ENCODE assay signal across 10 cellular contexts in the genomic region with DNA sequence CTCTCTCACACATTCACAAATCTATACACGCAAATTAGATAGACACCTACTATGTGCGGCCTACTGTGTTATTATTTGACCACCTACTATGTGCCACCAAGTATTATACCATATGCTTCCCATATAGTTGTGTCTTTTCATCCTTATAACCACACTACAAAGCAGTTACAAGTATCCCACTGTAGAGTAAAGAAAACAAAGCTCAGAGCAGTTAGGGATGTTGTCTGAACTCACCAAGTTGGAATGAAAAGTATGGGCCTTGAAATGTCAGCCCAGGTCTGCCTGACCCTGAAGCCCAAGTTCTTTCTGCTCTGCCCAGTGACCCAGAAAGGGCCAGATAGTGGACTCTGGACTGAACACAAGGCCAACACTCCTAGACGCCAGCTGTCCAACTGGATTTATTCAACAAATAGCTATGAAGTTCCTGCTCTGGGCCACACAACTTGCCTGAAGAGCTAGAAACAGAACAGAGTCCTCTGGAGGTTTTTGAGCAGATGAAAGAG. TPM values are rescaled to one million over a fixed set of nuclear protein-coding genes. Genes with fewer than 3 reads are reported as not detected.
DNase-seq lines count a peak whose midpoint lies in the region; ATAC-seq and TF ChIP-seq lines count a peak whose summit lies in the region.
"Had no signal": no experiment of that assay in that cellular context is flagged by ENCODE, and none has a peak within 500 bp of the region (broad histone marks: within the 10 kb centered on the region; RNA-seq: fewer than 3 reads in every experiment).

No MANE protein-coding gene starts in this region.

- CTCF ChIA-PET in GM10248 (lab: Yijun Ruan, JAX) = no interaction called here

- no peak for ATAC-seq in GM18867 (IDR thresholded peaks at IDR 0.05; ENCODE audit: unreplicated experiment)

- POLR2A ChIA-PET in GM10248 (lab: Yijun Ruan, JAX) = no interaction called here

- no peak overlapping the region for H3K4me3 ChIP-seq in fibroblast of pulmonary artery (replicated peaks; ENCODE audit: low read depth, low read length)

- DNase-seq in AG08395 (ENCODE audit: low spot score) (peak; percentile 59), LHCN-M2 (ENCODE audit: low read depth) (peak; percentile 41), fibroblast of pulmonary artery (ENCODE audit: low read depth) (peak; percentile 12), non-pigmented ciliary epithelial cell (ENCODE audit: low read depth) (peak; percentile 41), GM10248 (ENCODE audit: extremely low spot score) (no peak), ecto neural progenitor cell (ENCODE audit: low spot score) (no peak), DMS114 treated with DMSO at 0.1 percent for 48 hours (lab: John Stamatoyannopoulos, UW; ENCODE audit: unreplicated experiment) (no peak)
- DNase-seq: nucleus accumbens had no signal

- TF ChIP-seq CTCF in fibroblast of pulmonary artery (IDR thresholded peaks at IDR 0.05; ENCODE audit: low read length, missing control alignments) (no peak), GM10248 (IDR thresholded peaks at IDR 0.05; ENCODE audit: control extremely low read depth, extremely low read depth, low read depth, missing control alignments) (no peak)

RNA-seq across cellular contexts. Expression of gene KRT37, which starts 8.5 kb away (rescaled TPM):
- total RNA-seq in LHCN-M2 (2014; rRNA removed) = not detected in 2 replicates
- not detected for polyA plus RNA-seq in LHCN-M2 (2012)
- total RNA-seq: subcutaneous adipose tissue had no signal

RNA-seq across cellular contexts. Expression of gene KRT31, which starts 18.5 kb away (rescaled TPM):
- total RNA-seq in LHCN-M2 (2014; rRNA removed) = not detected in 2 replicates
- 0.04 TPM for polyA plus RNA-seq in LHCN-M2 (2012)
- total RNA-seq: subcutaneous adipose tissue had no signal

RNA-seq across cellular contexts. Expression of gene KRT38, which starts 24.9 kb away (rescaled TPM):
- not detected in 2 replicates for total RNA-seq in LHCN-M2 (2014; rRNA removed)
- polyA plus RNA-seq in LHCN-M2 (2012) = not detected
- total RNA-seq: subcutaneous adipose tissue had no signal

RNA-seq across cellular contexts. Expression of gene KRT34, which starts 33.8 kb away (rescaled TPM):
- total RNA-seq in LHCN-M2 (2014; rRNA removed) = 0.29 and 1.0 TPM in 2 replicates
- 3.1 TPM for polyA plus RNA-seq in LHCN-M2 (2012)
- total RNA-seq: subcutaneous adipose tissue had no signal

RNA-seq across cellular contexts. Expression of gene KRT33B, which starts 46.3 kb away (rescaled TPM):
- total RNA-seq in LHCN-M2 (2014; rRNA removed) = not detected in 2 replicates
- polyA plus RNA-seq in LHCN-M2 (2012) = 0.17 TPM
- total RNA-seq: subcutaneous adipose tissue had no signal

Comparison
In these comparisons a context has a peak if more than half of its experiments do, and no peak if none do; other contexts are left out.
1. DNase-seq: peak in AG08395 (single experiment), LHCN-M2 (single experiment), fibroblast of pulmonary artery (single experiment) and non-pigmented ciliary epithelial cell (single experiment); none in GM10248 (single experiment), ecto neural progenitor cell (single experiment) and DMS114 treated with DMSO at 0.1 percent for 48 hours (single experiment).